ENCODE assay signal across 23 cellular contexts in genomic region chr2:128017561-128017960, GRCh38. TPM values are rescaled to one million over a fixed set of nuclear protein-coding genes. Genes with fewer than 3 reads are reported as not detected.
DNase-seq lines count a peak whose midpoint lies in the region; ATAC-seq and TF ChIP-seq lines count a peak whose summit lies in the region.
"Had no signal": no experiment of that assay in that cellular context is flagged by ENCODE, and none has a peak within 500 bp of the region (broad histone marks: within the 10 kb centered on the region; RNA-seq: fewer than 3 reads in every experiment).

No MANE protein-coding gene starts in this region.

- no peak overlapping the region for H4K91ac ChIP-seq in mesenchymal stem cell (ENCODE audit: low read length)

- H3K14ac ChIP-seq in mesenchymal stem cell (ENCODE audit: low read length in 2 of 2) = no peak overlapping the region

- POLR2A ChIA-PET in HEK293 (lab: Yijun Ruan, JAX) = no interaction called here

- no peaks in the 10 kb centered on the region for H3K27me3 Mint-ChIP-seq in neural progenitor cell (ENCODE audit: insufficient read depth, low read depth)
- H3K27me3 Mint-ChIP-seq: B cell; CD4-positive, alpha-beta T cell had no signal

- no peak overlapping the region for H3K4me2 ChIP-seq in mesenchymal stem cell (ENCODE audit: low read length, poor library complexity, severe bottlenecking)
- H3K4me2 ChIP-seq in neural progenitor cell = no peak overlapping the region
- H3K4me2 ChIP-seq: A549; BLaER1 treated with 17β-estradiol and CSF1 and Interleukin-3, amounts not matched to agents 10 nM and 100 nM had no signal

- H2BK15ac ChIP-seq in mesenchymal stem cell (ENCODE audit: low read depth, poor library complexity, severe bottlenecking) = no peak overlapping the region

- no peaks in the 10 kb centered on the region for H3F3A ChIP-seq in neural progenitor cell (ENCODE audit: low read depth)

- H2AK5ac ChIP-seq in mesenchymal stem cell (ENCODE audit: low read length, severe bottlenecking) = no peak overlapping the region

- H3K27me3 ChIP-seq in mesenchymal stem cell (ENCODE audit: control insufficient read depth in 1 of 2, insufficient read depth in 1 of 2, low read length in 2 of 2) = no peaks in the 10 kb centered on the region
- H3K27me3 ChIP-seq in neural progenitor cell = no peaks in the 10 kb centered on the region
- H3K27me3 ChIP-seq: BLaER1 treated with 17β-estradiol and CSF1 and Interleukin-3, amounts not matched to agents 10 nM and 100 nM had no signal

- peaks cover 38% of the 10 kb centered on the region for H3K79me1 ChIP-seq in mesenchymal stem cell (replicated peaks; ENCODE audit: low read length, poor library complexity, severe bottlenecking)

- no peak overlapping the region for H3K23ac ChIP-seq in mesenchymal stem cell (ENCODE audit: low read length in 2 of 2)

- no peak overlapping the region for H2BK12ac ChIP-seq in mesenchymal stem cell (ENCODE audit: low read length in 2 of 2)

- H3K36me3 Mint-ChIP-seq in neural progenitor cell = peaks cover 27% of the 10 kb centered on the region

- H2AFZ ChIP-seq in mesenchymal stem cell (ENCODE audit: low read depth, low read length) = no peak overlapping the region
- H2AFZ ChIP-seq in neural progenitor cell (replicated peaks) = no peak overlapping the region

- H3K4me3 ChIP-seq in HEK293 (ENCODE audit: low read depth, low read length) = no peak overlapping the region
- no peak overlapping the region for H3K4me3 ChIP-seq in mesenchymal stem cell (ENCODE audit: insufficient read depth in 1 of 2, low read depth in 1 of 2, low read length in 2 of 2)
- H3K4me3 ChIP-seq in neural progenitor cell = no peak overlapping the region
- H3K4me3 ChIP-seq: A549; BLaER1 treated with 17β-estradiol and CSF1 and Interleukin-3, amounts not matched to agents 10 nM and 100 nM; GM12878 had no signal

- no peak overlapping the region for H3K4ac ChIP-seq in mesenchymal stem cell (ENCODE audit: low read depth in 1 of 2, low read length in 2 of 2)

- H3K9ac ChIP-seq in mesenchymal stem cell (ENCODE audit: low read length) (no peak overlapping the region), neural progenitor cell (no peak overlapping the region)
- H3K9ac ChIP-seq: BLaER1 treated with 17β-estradiol and CSF1 and Interleukin-3, amounts not matched to agents 10 nM and 100 nM had no signal

- H3K18ac ChIP-seq in mesenchymal stem cell (ENCODE audit: low read depth in 1 of 2, low read length in 2 of 2) = no peak overlapping the region

- H3K4me1 ChIP-seq in HEK293 (ENCODE audit: control insufficient read depth, insufficient read depth, low read length) = no peaks in the 10 kb centered on the region
- H3K4me1 ChIP-seq in mesenchymal stem cell (ENCODE audit: control insufficient read depth, insufficient read depth, low read depth, low read length) = no peaks in the 10 kb centered on the region
- no peaks in the 10 kb centered on the region for H3K4me1 ChIP-seq in neural progenitor cell
- H3K4me1 ChIP-seq: A549; BLaER1 treated with 17β-estradiol and CSF1 and Interleukin-3, amounts not matched to agents 10 nM and 100 nM; Caco-2 had no signal

- peak; percentile 66 for DNase-seq in RPMI8226
- no peak for DNase-seq in mesenchymal stem cell
- no peak for DNase-seq in neural progenitor cell (ENCODE audit: low spot score)
- DNase-seq in activated CD4-positive, alpha-beta T cell treated with anti-CD3 and anti-CD28 coated beads for 48 hours = no peak
- no peak for DNase-seq in activated CD4-positive, CD25-positive, alpha-beta regulatory T cell (lab: John Stamatoyannopoulos, UW)
- DNase-seq: Caco-2; Calu3; CD4-positive, alpha-beta T cell; CD8-positive, alpha-beta T cell; DMS153; DMS53; DMS79; DND-41; EL; GDM1 had no signal

- H3K79me2 ChIP-seq in neural progenitor cell (ENCODE audit: low read depth) = peaks cover 32% of the 10 kb centered on the region

- H3K4me1 Mint-ChIP-seq in neural progenitor cell = no peaks in the 10 kb centered on the region
- H3K4me1 Mint-ChIP-seq: B cell had no signal

- peak overlapping the region; percentile 66 for H3K27ac Mint-ChIP-seq in neural progenitor cell
- H3K27ac Mint-ChIP-seq: B cell; CD4-positive, alpha-beta T cell; CD8-positive, alpha-beta T cell had no signal

- peaks cover 40 to 74% of the 10 kb centered on the region in 2 experiments for H3K36me3 ChIP-seq in HEK293 (ENCODE audit: control insufficient read depth in 2 of 2, insufficient read depth in 1 of 2, low read length in 2 of 2)
- peaks cover 41 to 71% of the 10 kb centered on the region in 2 experiments for H3K36me3 ChIP-seq in mesenchymal stem cell (ENCODE audit: control insufficient read depth in 1 of 2, insufficient read depth in 2 of 2, low read depth in 1 of 2, low read length in 2 of 2)
- peaks cover 17% of the 10 kb centered on the region for H3K36me3 ChIP-seq in neural progenitor cell

- H3K9me3 ChIP-seq in HEK293 (ENCODE audit: control insufficient read depth, insufficient read depth, low read depth, low read length) = no peaks in the 10 kb centered on the region
- H3K9me3 ChIP-seq in mesenchymal stem cell (ENCODE audit: control insufficient read depth, low read length) = no peaks in the 10 kb centered on the region
- no peaks in the 10 kb centered on the region for H3K9me3 ChIP-seq in neural progenitor cell (ENCODE audit: low read depth)
- H3K9me3 ChIP-seq: A549; BLaER1 treated with 17β-estradiol and CSF1 and Interleukin-3, amounts not matched to agents 10 nM and 100 nM; Caco-2 had no signal

- WGBS in mesenchymal stem cell = 96% methylated on average over 8 of the region's 8 CpGs

- H4K8ac ChIP-seq in mesenchymal stem cell (ENCODE audit: low read length) = peak overlapping the region; percentile 41

- H3K9me3 Mint-ChIP-seq in neural progenitor cell = no peaks in the 10 kb centered on the region
- H3K9me3 Mint-ChIP-seq: CD4-positive, alpha-beta T cell; CD8-positive, alpha-beta T cell had no signal

- H4K20me1 ChIP-seq in neural progenitor cell (ENCODE audit: low read depth) = peaks cover 7% of the 10 kb centered on the region

- TF ChIP-seq CTCF in HEK293 (tag by site-specific recombination; IDR thresholded peaks at IDR 0.05) (no peak), neural progenitor cell (IDR thresholded peaks at IDR 0.05) (no peak)

- no peak overlapping the region for H2BK5ac ChIP-seq in mesenchymal stem cell (ENCODE audit: low read depth, low read length, poor library complexity, severe bottlenecking)

- H3K4me3 Mint-ChIP-seq in neural progenitor cell = no peak overlapping the region
- H3K4me3 Mint-ChIP-seq: B cell; CD4-positive, alpha-beta T cell; CD8-positive, alpha-beta T cell had no signal

- no peak for ATAC-seq in GM21360 (IDR thresholded peaks at IDR 0.05; ENCODE audit: unreplicated experiment)
- ATAC-seq: A549; CD8-positive, alpha-beta T cell; GM12878 had no signal

- CTCF ChIA-PET in HEK293 (lab: Yijun Ruan, JAX) = interaction anchor here (0.7 kb wide), 1 partner anchor 87 kb away, joined by 5 read pairs; no protein-coding TSS in a partner anchor

- H2BK120ac ChIP-seq in mesenchymal stem cell (ENCODE audit: low read depth, low read length) = no peak overlapping the region

- no peak overlapping the region for H3K27ac ChIP-seq in HEK293 (ENCODE audit: extremely low read depth, low read depth, low read length)
- H3K27ac ChIP-seq in mesenchymal stem cell (ENCODE audit: low read length, poor library complexity, severe bottlenecking) = no peak overlapping the region
- H3K27ac ChIP-seq in neural progenitor cell = no peak overlapping the region
- H3K27ac ChIP-seq: 22Rv1; A549; BLaER1 treated with 17β-estradiol and CSF1 and Interleukin-3, amounts not matched to agents 10 nM and 100 nM; C4-2B had no signal

TF ChIP-seq in HEK293, 187 proteins besides CTCF, POLR2A, EP300 and RAD21 (continues in another document):
- TF ChIP-seq ZNF626 (tag by site-specific recombination; IDR thresholded peaks at IDR 0.05) = no peak
- no peak for TF ChIP-seq ZNF629 (tag by site-specific recombination; IDR thresholded peaks at IDR 0.05)
- TF ChIP-seq ZNF660 (tag by site-specific recombination; IDR thresholded peaks at IDR 0.05) = no peak
- TF ChIP-seq ZFP3 (tag by site-specific recombination; IDR thresholded peaks at IDR 0.05; ENCODE audit: low read depth) = no peak
- no peak for TF ChIP-seq PRDM10 (tag by site-specific recombination; IDR thresholded peaks at IDR 0.05)
- no peak for TF ChIP-seq TRIM28 (IDR thresholded peaks at IDR 0.05; ENCODE audit: borderline replicate concordance, low read length)

RNA-seq across cellular contexts. Expression of gene SAP130, which starts 10.3 kb away (rescaled TPM):
- 15.6 TPM for polyA plus RNA-seq in mesenchymal stem cell (2013, experiment 1 of 2)
- polyA plus RNA-seq in mesenchymal stem cell (2013, experiment 2 of 2) = 15.0 TPM
- total RNA-seq in neural progenitor cell (ENCODE audit: low replicate concordance) = 19.8 and 30.3 TPM in 2 replicates
